Comparison of ENCODE assay signal across 30 cellular contexts in the genomic region with DNA sequence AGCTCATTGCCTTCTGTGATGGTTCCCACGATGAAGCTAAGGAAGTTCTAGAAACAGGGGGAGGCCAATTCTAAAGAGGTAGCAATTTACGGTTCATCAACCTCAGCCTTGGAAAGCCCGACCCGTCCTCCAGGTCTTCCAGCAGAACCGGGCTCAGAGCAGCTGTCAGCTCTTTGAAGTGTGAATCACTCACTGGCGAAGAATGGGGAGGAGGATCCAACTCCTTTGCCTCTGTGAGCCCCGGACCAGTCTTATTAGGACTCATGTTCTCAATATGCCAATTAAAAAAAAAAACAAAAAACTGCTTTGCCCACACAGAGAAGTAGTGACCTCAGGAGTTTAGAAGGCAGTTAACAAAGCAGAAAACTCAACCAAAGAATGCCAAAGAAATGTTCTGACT. TPM values are rescaled to one million over a fixed set of nuclear protein-coding genes. Genes with fewer than 3 reads are reported as not detected.
"Had no signal": no experiment of that assay in that cellular context is flagged by ENCODE, and none has a peak within 500 bp of the region (broad histone marks: within the 10 kb centered on the region; RNA-seq: fewer than 3 reads in every experiment).

No MANE protein-coding gene starts in this region.

- H3K27ac ChIP-seq: gastrocnemius medialis, heart left ventricle, left lung, parathyroid adenoma, transverse colon, uterus had no signal

- H3K9ac ChIP-seq: parathyroid adenoma had no signal

- H3K4me3 Mint-ChIP-seq: activated B cell treated with CpG ODN at 0.5 μM for 24 hours; activated CD4-positive, alpha-beta T cell treated with anti-CD3 and anti-CD28 coated beads for 36 hours; activated T-cell treated with anti-CD3 and anti-CD28 coated beads, Interleukin-2, amount 50 U/mL, for 24 hours; activated T-helper 17 cell treated with anti-CD3 and anti-CD28 coated beads, Interleukin-2, amount 50 U/mL, for 72 hours; natural killer cell; stimulated activated naive B cell treated with anti-CD40 and anti-IgM and Interleukin-4, amounts not matched to agents 10 μg/mL and 1 μg/mL and 100 μg/mL, for 72 hours had no signal

- ATAC-seq: activated CD4-positive, alpha-beta T cell treated with anti-CD3 and anti-CD28 coated beads for 36 hours; activated naive CD4-positive, alpha-beta T cell treated with anti-CD3 and anti-CD28 coated beads, Interleukin-2, amount 50 U/mL, for 72 hours; activated T-helper 17 cell treated with anti-CD3 and anti-CD28 coated beads, Interleukin-2, amount 50 U/mL, for 72 hours; esophagus mucosa; gastrocnemius medialis; left lung; natural killer cell; sciatic nerve; stimulated activated naive B cell treated with anti-CD40 and anti-IgM and Interleukin-4, amounts not matched to agents 10 μg/mL and 1 μg/mL and 100 μg/mL, for 72 hours had no signal

- H3K27ac Mint-ChIP-seq: activated B cell treated with CpG ODN at 0.5 μM for 24 hours; activated CD4-positive, alpha-beta T cell treated with anti-CD3 and anti-CD28 coated beads for 36 hours; activated naive CD4-positive, alpha-beta T cell treated with anti-CD3 and anti-CD28 coated beads, Interleukin-2, amount 50 U/mL, for 72 hours; activated T-cell treated with anti-CD3 and anti-CD28 coated beads, Interleukin-2, amount 50 U/mL, for 24 hours; activated T-helper 17 cell treated with anti-CD3 and anti-CD28 coated beads, Interleukin-2, amount 50 U/mL, for 72 hours; natural killer cell; stimulated activated naive B cell treated with anti-CD40 and anti-IgM and Interleukin-4, amounts not matched to agents 10 μg/mL and 1 μg/mL and 100 μg/mL, for 72 hours had no signal

- H3K4me1 ChIP-seq: gastrocnemius medialis, heart left ventricle, left lung, parathyroid adenoma, transverse colon, uterus had no signal

- H3K4me3 ChIP-seq: gastrocnemius medialis, heart left ventricle, left lung, smooth muscle cell, transverse colon, uterus had no signal

- H3K27me3 Mint-ChIP-seq: activated B cell treated with CpG ODN at 0.5 μM for 24 hours; activated CD4-positive, alpha-beta T cell treated with anti-CD3 and anti-CD28 coated beads for 36 hours; activated T-cell treated with anti-CD3 and anti-CD28 coated beads, Interleukin-2, amount 50 U/mL, for 24 hours; activated T-helper 17 cell treated with anti-CD3 and anti-CD28 coated beads, Interleukin-2, amount 50 U/mL, for 72 hours; stimulated activated naive B cell treated with anti-CD40 and anti-IgM and Interleukin-4, amounts not matched to agents 10 μg/mL and 1 μg/mL and 100 μg/mL, for 72 hours had no signal

- H3K9me3 ChIP-seq: gastrocnemius medialis, heart left ventricle, left lung, transverse colon, uterus had no signal

- H3K9me3 Mint-ChIP-seq: activated B cell treated with CpG ODN at 0.5 μM for 24 hours; activated naive CD4-positive, alpha-beta T cell treated with anti-CD3 and anti-CD28 coated beads, Interleukin-2, amount 50 U/mL, for 72 hours; activated T-cell treated with anti-CD3 and anti-CD28 coated beads, Interleukin-2, amount 50 U/mL, for 24 hours; activated T-helper 17 cell treated with anti-CD3 and anti-CD28 coated beads, Interleukin-2, amount 50 U/mL, for 72 hours; natural killer cell had no signal

- H3K36me3 ChIP-seq: gastrocnemius medialis, transverse colon, uterus had no signal

- DNase-seq: activated B cell treated with CpG ODN at 0.5 μM for 24 hours; activated CD4-positive, alpha-beta T cell treated with anti-CD3 and anti-CD28 coated beads for 36 hours; activated CD4-positive, alpha-beta T cell treated with anti-CD3 and anti-CD28 coated beads, Interleukin-2, amount 50 U/mL, for 4 hours; activated CD8-positive, alpha-beta memory T cell treated with anti-CD3 and anti-CD28 coated beads for 24 hours; activated CD8-positive, alpha-beta memory T cell treated with anti-CD3 and anti-CD28 coated beads, Interleukin-2, amount 50 U/mL, for 4 hours; activated T-cell treated with anti-CD3 and anti-CD28 coated beads, Interleukin-2, amount 50 U/mL, for 24 hours; aorta; central memory CD4-positive, alpha-beta T cell; dermis blood vessel endothelial cell; effector CD8-positive, alpha-beta T cell; gastrocnemius medialis; heart left ventricle; islet precursor cell; left lung; natural killer cell; stimulated activated CD4-positive, alpha-beta T cell treated with anti-CD3 and anti-CD28 coated beads, Interleukin-2, amount 100 ng/mL, for 48 hours; stimulated activated CD8-positive, alpha-beta memory T cell treated with anti-CD3 and anti-CD28 coated beads, Interleukin-4, amount 100 ng/mL, for 48 hours; stimulated activated naive B cell treated with anti-CD40 and anti-IgM and Interleukin-4, amounts not matched to agents 10 μg/mL and 1 μg/mL and 100 μg/mL, for 72 hours; T1000; transverse colon; uterus had no signal

- H3K27me3 ChIP-seq: gastrocnemius medialis, heart left ventricle, left lung, transverse colon, uterus had no signal

- H3K4me1 Mint-ChIP-seq: activated B cell treated with CpG ODN at 0.5 μM for 24 hours had no signal

RNA-seq across cellular contexts. Expression of a gene that starts 32.2 kb away (rescaled TPM):
- total RNA-seq: activated B cell treated with CpG ODN at 0.5 μM for 24 hours; activated CD4-positive, alpha-beta T cell treated with anti-CD3 and anti-CD28 coated beads for 36 hours; activated naive CD4-positive, alpha-beta T cell treated with anti-CD3 and anti-CD28 coated beads, Interleukin-2, amount 50 U/mL, for 72 hours; activated T-helper 17 cell treated with anti-CD3 and anti-CD28 coated beads, Interleukin-2, amount 50 U/mL, for 72 hours; dermis blood vessel endothelial cell; esophagus mucosa; gastrocnemius medialis; lung microvascular endothelial cell; natural killer cell; pulmonary artery endothelial cell; sciatic nerve; smooth muscle cell; T-helper 1 cell treated with Interleukin-12 subunit alpha and Interleukin-12 subunit beta and Interleukin-4 antibody, amounts not matched to agents 30 ng/mL and 1 ng/mL, for 36 hours; transverse colon had no signal
- polyA plus RNA-seq: aorta, heart left ventricle, smooth muscle cell had no signal
